9 cellular contexts compared by ENCODE assay signal in the genomic region with DNA sequence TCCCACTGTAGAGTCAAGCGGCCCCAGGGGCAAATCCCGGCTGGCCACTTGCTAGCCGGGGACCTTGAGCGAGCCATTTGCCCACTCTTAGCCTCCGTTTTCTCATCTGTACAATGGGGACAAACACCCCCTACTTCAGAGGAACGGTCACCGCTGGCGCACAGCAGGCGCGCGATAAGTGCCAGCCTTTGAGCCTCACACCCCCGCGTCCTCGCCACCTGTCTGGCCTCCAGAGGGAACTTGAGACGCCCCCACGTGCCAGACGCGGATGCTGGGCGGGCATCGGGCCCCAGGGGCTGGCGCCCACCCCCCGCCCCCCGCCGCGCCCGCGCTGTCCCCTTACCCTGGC.
A peak's percentile ranks its signal among the peaks of the same experiment; 100 is the strongest.
DNase-seq lines count a peak whose midpoint lies in the region; ATAC-seq and TF ChIP-seq lines count a peak whose summit lies in the region.
"Had no signal": no experiment of that assay in that cellular context is flagged by ENCODE, and none has a peak within 500 bp of the region (broad histone marks: within the 10 kb centered on the region; RNA-seq: fewer than 3 reads in every experiment).

No MANE protein-coding gene starts in this region.

- no peak for TF ChIP-seq CTCF in RWPE1 (conservative IDR thresholded peaks at IDR 0.05; ENCODE audit: low read depth)
- no peak for TF ChIP-seq CTCF in epithelial cell of proximal tubule (conservative IDR thresholded peaks at IDR 0.05; ENCODE audit: low read depth, low read length)
- TF ChIP-seq CTCF in spleen (IDR thresholded peaks at IDR 0.05 in 8 of 11, conservative IDR thresholded peaks at IDR 0.05 in 3 of 11): no peak

- intact Hi-C loops in spleen (cut with DNase I; ENCODE audit: low total_unique reads): no loop called here

- CTCF ChIA-PET in RWPE1 (lab: Yijun Ruan, JAX): no interaction called here

- no peak for ATAC-seq in HG03521 (IDR thresholded peaks at IDR 0.05; ENCODE audit: unreplicated experiment)

- 14 to 38% (median 20%) methylated on average over 17 to 27 of the region's 27 CpGs for WGBS in spleen, 5 donors

- DNase-seq in DMS 273 (lab: John Stamatoyannopoulos, UW; ENCODE audit: unreplicated experiment) (peak; percentile 82), DMS 273 treated with DMSO at 0.1 percent for 48 hours (lab: John Stamatoyannopoulos, UW) (no peak), RWPE1 (ENCODE audit: low spot score) (no peak), epithelial cell of proximal tubule (ENCODE audit: low read depth) (no peak), spleen (no peak), putamen (ENCODE audit: low spot score) (no peak), mesenteric fat pad (ENCODE audit: low spot score) (no peak)

- peaks cover 0 to 79% (median 22%) of the 10 kb centered on the region in 7 donors for H3K27me3 ChIP-seq in spleen (replicated peaks in 1 of 7)

- H3K27ac ChIP-seq in RWPE1: peak overlapping the region; percentile 80; the same call in 1 of the 2 replicates
- H3K27ac ChIP-seq in spleen: no peak overlapping the region
- H3K27ac ChIP-seq: 22Rv1 had no signal

- POLR2A ChIA-PET in RWPE1 (lab: Yijun Ruan, JAX; ENCODE audit: low non-redundant PET): interaction anchor here (1.0 kb wide), 1 partner anchor 91 kb away, joined by 7 read pairs; no protein-coding TSS in a partner anchor

- no peaks in the 10 kb centered on the region for H3K36me3 ChIP-seq in spleen

- no peaks in the 10 kb centered on the region for H3K9me3 ChIP-seq in spleen

- TF ChIP-seq POLR2A in spleen (IDR thresholded peaks at IDR 0.05): no peak

- peaks cover 0 to 30% (median 6%) of the 10 kb centered on the region in 6 donors for H3K4me1 ChIP-seq in spleen

- peak overlapping the region; percentile 46 for H3K4me3 ChIP-seq in epithelial cell of proximal tubule (ENCODE audit: low read depth, low read length)
- peak overlapping the region in 6 of 8 donors; percentile 19 to 62 (median 27) for H3K4me3 ChIP-seq in spleen
